In genomic region chr17:6643460-6644125, GRCh38 we compare ENCODE assay signal across 13 cellular contexts. TPM values are rescaled to one million over a fixed set of nuclear protein-coding genes. Genes with fewer than 3 reads are reported as not detected.
A peak's percentile ranks its signal among the peaks of the same experiment; 100 is the strongest.
DNase-seq lines count a peak whose midpoint lies in the region; ATAC-seq, FAIRE-seq and TF ChIP-seq lines count a peak whose summit lies in the region.
"Had no signal": no experiment of that assay in that cellular context is flagged by ENCODE, and none has a peak within 500 bp of the region (broad histone marks: within the 10 kb centered on the region; RNA-seq: fewer than 3 reads in every experiment).

No MANE protein-coding gene starts in this region.

- no peak overlapping the region for H3K4me3 ChIP-seq in A549
- H3K4me3 ChIP-seq: uterus had no signal

- no peak overlapping the region for H3K4me3 Mint-ChIP-seq in activated CD4-positive, alpha-beta memory T cell treated with anti-CD3 and anti-CD28 coated beads for 36 hours
- no peak overlapping the region for H3K4me3 Mint-ChIP-seq in activated T-helper 1 cell treated with anti-CD3 and anti-CD28 coated beads, Interleukin-12 subunit alpha, Interleukin-12 subunit beta, Interleukin-2, Interleukin-4 antibody, amounts not matched to agents 30 ng/mL and 10 ng/mL and 1 ng/mL, durations not matched to agents 14 hours and 24 hours and 36 hours

- H3K27ac Mint-ChIP-seq in activated CD4-positive, alpha-beta memory T cell treated with anti-CD3 and anti-CD28 coated beads for 36 hours = peak overlapping the region; percentile 95
- H3K27ac Mint-ChIP-seq in activated T-helper 1 cell treated with anti-CD3 and anti-CD28 coated beads, Interleukin-12 subunit alpha, Interleukin-12 subunit beta, Interleukin-2, Interleukin-4 antibody, amounts not matched to agents 30 ng/mL and 10 ng/mL and 1 ng/mL, durations not matched to agents 14 hours and 24 hours and 36 hours = no peak overlapping the region

- H3K9me3 Mint-ChIP-seq in activated CD4-positive, alpha-beta memory T cell treated with anti-CD3 and anti-CD28 coated beads for 36 hours = no peaks in the 10 kb centered on the region
- H3K9me3 Mint-ChIP-seq in activated T-helper 1 cell treated with anti-CD3 and anti-CD28 coated beads, Interleukin-12 subunit alpha, Interleukin-12 subunit beta, Interleukin-2, Interleukin-4 antibody, amounts not matched to agents 30 ng/mL and 10 ng/mL and 1 ng/mL, durations not matched to agents 14 hours and 24 hours and 36 hours = no peaks in the 10 kb centered on the region
- H3K9me3 Mint-ChIP-seq: brain had no signal

- H3K27me3 Mint-ChIP-seq in activated CD4-positive, alpha-beta memory T cell treated with anti-CD3 and anti-CD28 coated beads for 36 hours = no peaks in the 10 kb centered on the region
- no peaks in the 10 kb centered on the region for H3K27me3 Mint-ChIP-seq in activated T-helper 1 cell treated with anti-CD3 and anti-CD28 coated beads, Interleukin-12 subunit alpha, Interleukin-12 subunit beta, Interleukin-2, Interleukin-4 antibody, amounts not matched to agents 30 ng/mL and 10 ng/mL and 1 ng/mL, durations not matched to agents 14 hours and 24 hours and 36 hours (ENCODE audit: insufficient read depth)

- H3K4me1 ChIP-seq in A549 = peaks cover 21% of the 10 kb centered on the region

- H3K4me2 ChIP-seq in A549 = no peak overlapping the region

- 96% methylated on average over 5 of the region's 5 CpGs for WGBS in A549 (ENCODE audit: missing lambda C conversion rate)

- intact Hi-C loops in activated CD4-positive, alpha-beta memory T cell treated with anti-CD3 and anti-CD28 coated beads for 36 hours (cut with micrococcal nuclease) = loop anchor here (5.0 kb wide), 3 partner anchors 66 to 1061 kb away; partner anchors contain the start of genes NLRP1 and PIMREG
- intact Hi-C loops in activated T-helper 1 cell treated with anti-CD3 and anti-CD28 coated beads, Interleukin-12 subunit alpha, Interleukin-12 subunit beta, Interleukin-2, Interleukin-4 antibody, amounts not matched to agents 30 ng/mL and 10 ng/mL and 1 ng/mL, durations not matched to agents 14 hours and 24 hours and 36 hours (cut with micrococcal nuclease) = loop anchor here (5.0 to 10.0 kb wide), 5 partner anchors 86 to 1159 kb away; partner anchors contain the start of genes DERL2, MIS12, NLRP1 and PIMREG

- no peak for TF ChIP-seq CTCF in A549 (IDR thresholded peaks at IDR 0.05)

- DNase-seq in A549 (ENCODE audit: low read depth in 1 of 2, low spot score in 1 of 2) (no peak), Daoy (ENCODE audit: low read depth) (peak; percentile 88), iris pigment epithelial cell (ENCODE audit: low read depth) (peak; percentile 42), NCI-H1105 (lab: John Stamatoyannopoulos, UW) (no peak), HTR-8/SVneo (ENCODE audit: insufficient read length, low spot score) (no peak)
- no peak for DNase-seq in activated CD4-positive, alpha-beta memory T cell treated with anti-CD3 and anti-CD28 coated beads for 36 hours
- DNase-seq in activated T-helper 1 cell treated with anti-CD3 and anti-CD28 coated beads, Interleukin-12 subunit alpha, Interleukin-12 subunit beta, Interleukin-2, Interleukin-4 antibody, amounts not matched to agents 30 ng/mL and 10 ng/mL and 1 ng/mL, durations not matched to agents 14 hours and 24 hours and 36 hours (ENCODE audit: low spot score) = no peak
- DNase-seq: NCI-H187 treated with DMSO at 0.1 percent for 48 hours, small intestine, uterus had no signal

- TF ChIP-seq POLR2A in A549 (IDR thresholded peaks at IDR 0.05; ENCODE audit: low read length) = no peak

- no peak for ATAC-seq in A549
- no peak for ATAC-seq in GM18873 (IDR thresholded peaks at IDR 0.05; ENCODE audit: low FRiP score, unreplicated experiment)

- FAIRE-seq in A549 (lab: Jason Lieb, UNC) (no peak), HTR-8/SVneo (lab: Jason Lieb, UNC) (no peak)
- FAIRE-seq: endothelial cell of umbilical vein, small intestine had no signal

- TF ChIP-seq EP300 in A549 (IDR thresholded peaks at IDR 0.05) = no peak

- no peaks in the 10 kb centered on the region for H3K9me3 ChIP-seq in A549
- H3K9me3 ChIP-seq: uterus had no signal

- peaks cover 40% of the 10 kb centered on the region for H3K36me3 Mint-ChIP-seq in activated CD4-positive, alpha-beta memory T cell treated with anti-CD3 and anti-CD28 coated beads for 36 hours
- peaks cover 47% of the 10 kb centered on the region for H3K36me3 Mint-ChIP-seq in activated T-helper 1 cell treated with anti-CD3 and anti-CD28 coated beads, Interleukin-12 subunit alpha, Interleukin-12 subunit beta, Interleukin-2, Interleukin-4 antibody, amounts not matched to agents 30 ng/mL and 10 ng/mL and 1 ng/mL, durations not matched to agents 14 hours and 24 hours and 36 hours (ENCODE audit: low read depth)

- TF ChIP-seq RAD21 in A549 (conservative IDR thresholded peaks at IDR 0.05 in 1 of 2, IDR thresholded peaks at IDR 0.05 in 1 of 2) = no peak

- peaks cover 69% of the 10 kb centered on the region for H3K4me1 Mint-ChIP-seq in activated CD4-positive, alpha-beta memory T cell treated with anti-CD3 and anti-CD28 coated beads for 36 hours (ENCODE audit: low read depth)
- H3K4me1 Mint-ChIP-seq in activated T-helper 1 cell treated with anti-CD3 and anti-CD28 coated beads, Interleukin-12 subunit alpha, Interleukin-12 subunit beta, Interleukin-2, Interleukin-4 antibody, amounts not matched to agents 30 ng/mL and 10 ng/mL and 1 ng/mL, durations not matched to agents 14 hours and 24 hours and 36 hours (ENCODE audit: low read depth) = peaks cover 64% of the 10 kb centered on the region

- H3K27ac ChIP-seq in A549 = no peak overlapping the region
- H3K27ac ChIP-seq: uterus had no signal

- CTCF ChIA-PET in A549 (lab: Yijun Ruan, JAX) = interaction anchor here (0.6 to 5.8 kb wide), 4 partner anchors 23 to 173 kb away, joined by 3 to 42 read pairs (median 4); no protein-coding TSS in a partner anchor
- CTCF ChIA-PET in activated CD4-positive, alpha-beta memory T cell treated with anti-CD3 and anti-CD28 coated beads for 36 hours (lab: Charles Lee) = interaction anchor here (1.1 kb wide), 1 partner anchor 170 kb away, joined by 3 read pairs; no protein-coding TSS in a partner anchor

- POLR2A ChIA-PET in A549 (lab: Yijun Ruan, JAX) = interaction anchor here (0.6 kb wide), 1 partner anchor 39 kb away, joined by 6 read pairs; no protein-coding TSS in a partner anchor
- POLR2A ChIA-PET in activated CD4-positive, alpha-beta memory T cell treated with anti-CD3 and anti-CD28 coated beads for 36 hours (lab: Charles Lee) = no interaction called here

TF ChIP-seq in A549, 52 proteins besides CTCF, POLR2A, EP300 and RAD21 (continues in another document):
- TF ChIP-seq MYC (IDR thresholded peaks at IDR 0.05; ENCODE audit: borderline replicate concordance, low read length) (no peak), HOXA7 (CRISPR knock-in tag; IDR thresholded peaks at IDR 0.05) (peak; percentile 30; the same call in 1 of the 2 replicates)

RNA-seq across cellular contexts. Expression of gene TXNDC17, which starts 2.7 kb away (rescaled TPM):
- polyA plus RNA-seq in A549 (2011; rRNA removed) (517 and 572 TPM in 2 replicates), A549 (2017; fragmentation: RNase III; extraction: RNeasy Plus Mini Kit Qiagen cat#74134 plus additional on column Dnase treatment) (621 to 751 TPM (median 643 TPM) in 3 replicates)
- polyA plus RNA-seq in A549 (2012; cell fraction: cytosol; rRNA removed) = 876 and 1,178 TPM in 2 replicates
- 419 and 424 TPM in 2 replicates for polyA plus RNA-seq in A549 (2012; cell fraction: nucleus; rRNA removed)
- 43.1 and 59.7 TPM in 2 replicates for polyA minus RNA-seq in A549 (2011; rRNA and poly(A)+ RNA removed)
- total RNA-seq in Daoy (2014; rRNA removed; shearing (Covaris generic)) = 258 and 269 TPM in 2 replicates
- total RNA-seq in activated CD4-positive, alpha-beta memory T cell treated with anti-CD3 and anti-CD28 coated beads for 36 hours = 100 to 1,000 TPM; 107 to 123 TPM
- total RNA-seq in activated T-helper 1 cell treated with anti-CD3 and anti-CD28 coated beads, Interleukin-12 subunit alpha, Interleukin-12 subunit beta, Interleukin-2, Interleukin-4 antibody, amounts not matched to agents 30 ng/mL and 10 ng/mL and 1 ng/mL, durations not matched to agents 14 hours and 24 hours and 36 hours = 94.0 and 95.2 TPM in 2 replicates

RNA-seq across cellular contexts. Expression of gene KIAA0753, which starts 3.1 kb away (rescaled TPM):
- polyA plus RNA-seq in A549 (2011; rRNA removed) = 15.2 and 21.5 TPM in 2 replicates
- polyA plus RNA-seq in A549 (2012; cell fraction: cytosol; rRNA removed) = 4.4 and 5.1 TPM in 2 replicates
- 5.5 and 11.7 TPM in 2 replicates for polyA plus RNA-seq in A549 (2012; cell fraction: nucleus; rRNA removed)
- polyA plus RNA-seq in A549 (2017; fragmentation: RNase III; extraction: RNeasy Plus Mini Kit Qiagen cat#74134 plus additional on column Dnase treatment) = 13.6 to 16.1 TPM (median 14.1 TPM) in 3 replicates
- polyA minus RNA-seq in A549 (2011; rRNA and poly(A)+ RNA removed) = 20.8 and 21.1 TPM in 2 replicates
- 16.1 and 18.4 TPM in 2 replicates for total RNA-seq in Daoy (2014; rRNA removed; shearing (Covaris generic))
- 10 to 100 TPM; 14.2 to 14.7 TPM for total RNA-seq in activated CD4-positive, alpha-beta memory T cell treated with anti-CD3 and anti-CD28 coated beads for 36 hours
- 18.2 and 22.2 TPM in 2 replicates for total RNA-seq in activated T-helper 1 cell treated with anti-CD3 and anti-CD28 coated beads, Interleukin-12 subunit alpha, Interleukin-12 subunit beta, Interleukin-2, Interleukin-4 antibody, amounts not matched to agents 30 ng/mL and 10 ng/mL and 1 ng/mL, durations not matched to agents 14 hours and 24 hours and 36 hours

RNA-seq across cellular contexts. Expression of gene MED31, which starts 7.8 kb away (rescaled TPM):
- 49.0 and 50.2 TPM in 2 replicates for polyA plus RNA-seq in A549 (2011; rRNA removed)
- polyA plus RNA-seq in A549 (2012; cell fraction: cytosol; rRNA removed) = 22.9 and 25.0 TPM in 2 replicates
- 6.4 and 11.0 TPM in 2 replicates for polyA plus RNA-seq in A549 (2012; cell fraction: nucleus; rRNA removed)
- 27.9 to 32.2 TPM (median 31.8 TPM) in 3 replicates for polyA plus RNA-seq in A549 (2017; fragmentation: RNase III; extraction: RNeasy Plus Mini Kit Qiagen cat#74134 plus additional on column Dnase treatment)
- 11.4 and 14.4 TPM in 2 replicates for polyA minus RNA-seq in A549 (2011; rRNA and poly(A)+ RNA removed)
- 32.0 and 36.5 TPM in 2 replicates for total RNA-seq in Daoy (2014; rRNA removed; shearing (Covaris generic))
- total RNA-seq in activated CD4-positive, alpha-beta memory T cell treated with anti-CD3 and anti-CD28 coated beads for 36 hours = 10 to 100 TPM; 22.6 to 25.9 TPM
- 24.3 and 28.4 TPM in 2 replicates for total RNA-seq in activated T-helper 1 cell treated with anti-CD3 and anti-CD28 coated beads, Interleukin-12 subunit alpha, Interleukin-12 subunit beta, Interleukin-2, Interleukin-4 antibody, amounts not matched to agents 30 ng/mL and 10 ng/mL and 1 ng/mL, durations not matched to agents 14 hours and 24 hours and 36 hours

RNA-seq across cellular contexts. Expression of gene C17orf100, which starts 8.0 kb away (rescaled TPM):
- 4.1 and 4.2 TPM in 2 replicates for polyA plus RNA-seq in A549 (2011; rRNA removed)
- 2.1 and 2.9 TPM in 2 replicates for polyA plus RNA-seq in A549 (2012; cell fraction: cytosol; rRNA removed)
- polyA plus RNA-seq in A549 (2012; cell fraction: nucleus; rRNA removed) = 1.6 and 2.0 TPM in 2 replicates
- polyA plus RNA-seq in A549 (2017; fragmentation: RNase III; extraction: RNeasy Plus Mini Kit Qiagen cat#74134 plus additional on column Dnase treatment) = 2.4 to 3.1 TPM (median 2.6 TPM) in 3 replicates
- polyA minus RNA-seq in A549 (2011; rRNA and poly(A)+ RNA removed) = 1.9 TPM in 2 replicates
- 0.06 and 0.71 TPM in 2 replicates for total RNA-seq in Daoy (2014; rRNA removed; shearing (Covaris generic))
- total RNA-seq in activated CD4-positive, alpha-beta memory T cell treated with anti-CD3 and anti-CD28 coated beads for 36 hours = 1 to 10 TPM; 1.5 to 1.8 TPM
- total RNA-seq in activated T-helper 1 cell treated with anti-CD3 and anti-CD28 coated beads, Interleukin-12 subunit alpha, Interleukin-12 subunit beta, Interleukin-2, Interleukin-4 antibody, amounts not matched to agents 30 ng/mL and 10 ng/mL and 1 ng/mL, durations not matched to agents 14 hours and 24 hours and 36 hours = 1.6 and 1.7 TPM in 2 replicates

Comparison
In these comparisons a context has a peak if more than half of its experiments do, and no peak if none do; other contexts are left out.
1. DNase-seq: peak in Daoy (single experiment) and iris pigment epithelial cell (single experiment); none in A549 (0 of 2), activated CD4-positive, alpha-beta memory T cell treated with anti-CD3 and anti-CD28 coated beads for 36 hours (single experiment), NCI-H1105 (single experiment), activated T-helper 1 cell treated with anti-CD3 and anti-CD28 coated beads, Interleukin-12 subunit alpha, Interleukin-12 subunit beta, Interleukin-2, Interleukin-4 antibody, amounts not matched to agents 30 ng/mL and 10 ng/mL and 1 ng/mL, durations not matched to agents 14 hours and 24 hours and 36 hours (single experiment) and HTR-8/SVneo (single experiment).